In genomic region chr11:93869830-93870229, GRCh38 we compare ENCODE assay signal across 1 cellular context.
TF ChIP-seq lines count a peak whose summit lies in the region.

No MANE protein-coding gene starts in this region.

TF ChIP-seq in GM23338, 12 proteins besides CTCF, POLR2A, EP300 and RAD21 (continued from another document):
- TF ChIP-seq REST (IDR thresholded peaks at IDR 0.05; ENCODE audit: unreplicated experiment) (no peak), POLR2AphosphoS5 (IDR thresholded peaks at IDR 0.05; ENCODE audit: low read depth) (no peak), EZH2 (IDR thresholded peaks at IDR 0.05; ENCODE audit: low read depth, unreplicated experiment) (no peak), ZNF462 (CRISPR knock-in tag; IDR thresholded peaks at IDR 0.05) (no peak), EZH2phosphoT487 (IDR thresholded peaks at IDR 0.05; ENCODE audit: unreplicated experiment) (no peak), STAT1 (IDR thresholded peaks at IDR 0.05; ENCODE audit: unreplicated experiment) (no peak), ZNF114 (CRISPR knock-in tag; IDR thresholded peaks at IDR 0.05) (no peak), NANOG (IDR thresholded peaks at IDR 0.05; ENCODE audit: borderline replicate concordance) (no peak), ZNF331 (CRISPR knock-in tag; IDR thresholded peaks at IDR 0.05; ENCODE audit: low read depth) (no peak), CREB1 (CRISPR knock-in tag; IDR thresholded peaks at IDR 0.05; ENCODE audit: low read depth) (no peak), ETS1 (IDR thresholded peaks at IDR 0.05) (no peak)
